ENCODE assay signal across 13 cellular contexts in the genomic region with DNA sequence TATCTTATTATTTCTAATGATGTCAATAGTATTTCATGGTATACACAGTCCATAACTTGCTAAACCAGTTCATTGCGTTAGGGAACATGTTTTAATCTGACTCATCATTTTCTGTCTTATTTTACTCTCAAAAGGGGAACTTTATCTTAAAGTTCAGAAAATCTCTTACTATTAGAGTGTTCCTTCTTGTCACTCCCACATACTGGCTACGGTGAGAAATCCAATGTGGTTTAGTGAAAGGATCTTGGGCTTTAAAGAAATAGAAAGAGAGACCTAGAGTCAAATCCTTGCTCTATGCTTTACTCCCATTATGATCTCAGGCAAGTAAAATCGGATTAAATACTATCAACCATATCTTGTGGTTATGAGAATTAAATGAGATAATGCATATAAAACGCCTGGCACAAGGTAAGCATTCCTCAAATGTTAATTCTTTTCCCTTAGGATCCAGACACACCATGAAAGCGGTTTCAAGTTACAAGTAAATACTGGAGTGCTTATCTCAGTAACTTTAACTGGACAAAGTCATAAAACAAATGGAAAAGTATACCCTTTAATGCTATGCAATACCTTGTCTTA.
A peak's percentile ranks its signal among the peaks of the same experiment; 100 is the strongest.
DNase-seq lines count a peak whose midpoint lies in the region; ATAC-seq, FAIRE-seq and TF ChIP-seq lines count a peak whose summit lies in the region.
"Had no signal": no experiment of that assay in that cellular context is flagged by ENCODE, and none has a peak within 500 bp of the region (broad histone marks: within the 10 kb centered on the region; RNA-seq: fewer than 3 reads in every experiment).

No MANE protein-coding gene starts in this region.

- FAIRE-seq in H54 (lab: Jason Lieb, UNC) = no peak
- FAIRE-seq: A204.1 had no signal

- ATAC-seq in HG03045 (IDR thresholded peaks at IDR 0.05; ENCODE audit: unreplicated experiment) = peak; percentile 31
- ATAC-seq in activated T-helper 17 cell treated with anti-CD3 and anti-CD28 coated beads, Interleukin-2, amount 50 U/mL, for 72 hours (replicated peaks) = peak; percentile 56
- ATAC-seq in omental fat pad (ENCODE audit: low FRiP score) = no peak
- no peak for ATAC-seq in GM21723 (IDR thresholded peaks at IDR 0.05; ENCODE audit: unreplicated experiment)
- ATAC-seq: heart left ventricle had no signal

- TF ChIP-seq POLR2A in H54 (IDR thresholded peaks at IDR 0.05; ENCODE audit: low read depth, low read length) = no peak

- DNase-seq in NCI-H82 treated with DMSO at 0.1 percent for 48 hours (lab: John Stamatoyannopoulos, UW; ENCODE audit: unreplicated experiment) = peak; percentile 16
- DNase-seq in NCI-H82 (lab: John Stamatoyannopoulos, UW) = no peak
- DNase-seq in myocyte (ENCODE audit: low read depth) = peak; percentile 22
- DNase-seq in H54 (ENCODE audit: insufficient read length, low spot score) = no peak
- no peak for DNase-seq in omental fat pad (ENCODE audit: low spot score)
- DNase-seq: activated CD8-positive, alpha-beta memory T cell treated with anti-CD3 and anti-CD28 coated beads, Interleukin-2, amount 10 ng/mL, durations not matched to agents 7 days and 5 days; central memory CD4-positive, alpha-beta T cell; heart left ventricle; NCI-H2227 treated with DMSO at 0.1 percent for 48 hours had no signal

- H3K36me3 Mint-ChIP-seq in activated T-helper 17 cell treated with anti-CD3 and anti-CD28 coated beads, Interleukin-2, amount 50 U/mL, for 72 hours (ENCODE audit: low read depth) = peaks cover 75% of the 10 kb centered on the region

- no peaks in the 10 kb centered on the region for H3K27me3 Mint-ChIP-seq in activated T-helper 17 cell treated with anti-CD3 and anti-CD28 coated beads, Interleukin-2, amount 50 U/mL, for 72 hours
- H3K27me3 Mint-ChIP-seq: activated CD8-positive, alpha-beta memory T cell treated with anti-CD3 and anti-CD28 coated beads, Interleukin-2, amount 10 ng/mL, durations not matched to agents 7 days and 5 days had no signal

- H3K4me1 Mint-ChIP-seq in activated T-helper 17 cell treated with anti-CD3 and anti-CD28 coated beads, Interleukin-2, amount 50 U/mL, for 72 hours = peaks cover 28% of the 10 kb centered on the region

- H3K9me3 Mint-ChIP-seq in activated T-helper 17 cell treated with anti-CD3 and anti-CD28 coated beads, Interleukin-2, amount 50 U/mL, for 72 hours = peaks cover 7% of the 10 kb centered on the region

- H3K4me3 Mint-ChIP-seq in activated T-helper 17 cell treated with anti-CD3 and anti-CD28 coated beads, Interleukin-2, amount 50 U/mL, for 72 hours = no peak overlapping the region
- H3K4me3 Mint-ChIP-seq: activated CD8-positive, alpha-beta memory T cell treated with anti-CD3 and anti-CD28 coated beads, Interleukin-2, amount 10 ng/mL, durations not matched to agents 7 days and 5 days had no signal

- no peak overlapping the region for H3K27ac Mint-ChIP-seq in activated T-helper 17 cell treated with anti-CD3 and anti-CD28 coated beads, Interleukin-2, amount 50 U/mL, for 72 hours
- H3K27ac Mint-ChIP-seq: activated CD8-positive, alpha-beta memory T cell treated with anti-CD3 and anti-CD28 coated beads, Interleukin-2, amount 10 ng/mL, durations not matched to agents 7 days and 5 days had no signal

- no peak for TF ChIP-seq CTCF in omental fat pad (IDR thresholded peaks at IDR 0.05)

Comparison
In these comparisons a context has a peak if more than half of its experiments do, and no peak if none do; other contexts are left out.
1. DNase-seq: peak in NCI-H82 treated with DMSO at 0.1 percent for 48 hours (single experiment) and myocyte (single experiment); none in NCI-H82 (single experiment), H54 (single experiment) and omental fat pad (single experiment).
2. ATAC-seq: peak in HG03045 (single experiment) and activated T-helper 17 cell treated with anti-CD3 and anti-CD28 coated beads, Interleukin-2, amount 50 U/mL, for 72 hours (single experiment); none in omental fat pad (single experiment) and GM21723 (single experiment).